ENCODE assay signal across 14 cellular contexts in genomic region chr11:126345283-126345682, GRCh38. TPM values are rescaled to one million over a fixed set of nuclear protein-coding genes. Genes with fewer than 3 reads are reported as not detected.
DNase-seq lines count a peak whose midpoint lies in the region; ATAC-seq, FAIRE-seq and TF ChIP-seq lines count a peak whose summit lies in the region.
"Had no signal": no experiment of that assay in that cellular context is flagged by ENCODE, and none has a peak within 500 bp of the region (broad histone marks: within the 10 kb centered on the region; RNA-seq: fewer than 3 reads in every experiment).

No MANE protein-coding gene starts in this region.

- TF ChIP-seq EP300 in esophagus muscularis mucosa (IDR thresholded peaks at IDR 0.05) = no peak

- H3K36me3 ChIP-seq in cardiac muscle cell (no peaks in the 10 kb centered on the region), esophagus muscularis mucosa (peaks cover 4 to 57% (median 31%) of the 10 kb centered on the region in 4 donors), neutrophil (peaks cover 23% of the 10 kb centered on the region)

- no peak for ATAC-seq in Right ventricle myocardium inferior
- no peak for ATAC-seq in GM21619 (IDR thresholded peaks at IDR 0.05; ENCODE audit: unreplicated experiment)
- ATAC-seq: HCT116 had no signal

- no peaks in the 10 kb centered on the region for H3K9me3 ChIP-seq in cardiac muscle cell (ENCODE audit: low read depth)
- H3K9me3 ChIP-seq in esophagus muscularis mucosa = no peaks in the 10 kb centered on the region
- H3K9me3 ChIP-seq in neutrophil = no peaks in the 10 kb centered on the region

- H3K4me1 ChIP-seq in cardiac muscle cell (ENCODE audit: low read depth) (peaks cover 33% of the 10 kb centered on the region), esophagus muscularis mucosa (peaks cover 49 to 58% (median 52%) of the 10 kb centered on the region in 4 donors), neutrophil (ENCODE audit: control insufficient read depth in 1 of 2, insufficient read depth in 1 of 2, low read depth in 1 of 2, low read length in 1 of 2) (peaks cover 27 to 34% of the 10 kb centered on the region in 2 experiments)

- TF ChIP-seq POLR2A in esophagus muscularis mucosa (IDR thresholded peaks at IDR 0.05; ENCODE audit: low read depth) = no peak

- no peak for FAIRE-seq in frontal cortex (lab: Jason Lieb, UNC)
- FAIRE-seq: small intestine had no signal

- 96% methylated on average over 15 of the region's 16 CpGs for WGBS in esophagus muscularis mucosa

- no peak overlapping the region for H3K4me3 ChIP-seq in cardiac muscle cell
- H3K4me3 ChIP-seq in esophagus muscularis mucosa = no peak overlapping the region
- peak overlapping the region; percentile 37 to 52 for H3K4me3 ChIP-seq in neutrophil (ENCODE audit: low read depth in 1 of 2, low read length in 1 of 2)

- intact Hi-C loops in Right ventricle myocardium inferior (cut with DNase I) (loop anchor here (5.0 kb wide), 1 partner anchor 92 kb away; no protein-coding TSS in a partner anchor), esophagus muscularis mucosa (cut with DNase I) (no loop called here)

- H3K27me3 ChIP-seq in cardiac muscle cell = no peaks in the 10 kb centered on the region
- no peaks in the 10 kb centered on the region for H3K27me3 ChIP-seq in esophagus muscularis mucosa
- H3K27me3 ChIP-seq in neutrophil = no peaks in the 10 kb centered on the region

- TF ChIP-seq CTCF in cardiac muscle cell (IDR thresholded peaks at IDR 0.05; ENCODE audit: low read depth, low read length) (no peak), esophagus muscularis mucosa (IDR thresholded peaks at IDR 0.05) (no peak), neutrophil (IDR thresholded peaks at IDR 0.05) (no peak)

- DNase-seq in cardiac muscle cell (ENCODE audit: low read depth in 1 of 2, low spot score in 1 of 2) = no peak
- DNase-seq in Right ventricle myocardium inferior (ENCODE audit: missing footprints) = no peak
- no peak for DNase-seq in esophagus muscularis mucosa (ENCODE audit: extremely low spot score)
- DNase-seq in frontal cortex (ENCODE audit: low spot score in 2 of 2) = no peak
- no peak for DNase-seq in effector CD4-positive, alpha-beta T cell
- DNase-seq in dermis blood vessel endothelial cell = no peak
- DNase-seq: NCI-H1092, NCI-H524, SHP77 treated with DMSO at 0.1 percent for 48 hours, small intestine had no signal

- H3K27ac ChIP-seq in cardiac muscle cell = peak overlapping the region; percentile 58
- H3K27ac ChIP-seq in esophagus muscularis mucosa (replicated peaks in 1 of 4) = peak overlapping the region; percentile 42 to 67 (median 60)
- H3K27ac ChIP-seq in neutrophil = peak overlapping the region; percentile 100
- H3K27ac ChIP-seq: VCaP had no signal

RNA-seq across cellular contexts. Expression of gene ST3GAL4, which starts 10.2 kb away (rescaled TPM):
- 21.4 and 25.6 TPM in 2 replicates for total RNA-seq in cardiac muscle cell
- polyA plus RNA-seq in cardiac muscle cell = 19.1 and 28.6 TPM in 2 replicates
- total RNA-seq in Right ventricle myocardium inferior = 45.1 TPM
- total RNA-seq in esophagus muscularis mucosa = 10 to 100 TPM; 40.0 to 52.4 (median 40.5) TPM
- 15.9 TPM for total RNA-seq in frontal cortex
- 15.8 and 16.1 TPM in 2 replicates for total RNA-seq in dermis blood vessel endothelial cell

RNA-seq across cellular contexts. Expression of gene DCPS, which starts 41.4 kb away (rescaled TPM):
- total RNA-seq in cardiac muscle cell (13.1 and 16.5 TPM in 2 replicates), Right ventricle myocardium inferior (10.8 TPM), esophagus muscularis mucosa (10 to 100 TPM in 3 of 4 donors, 1 to 10 TPM in 1; 8.0 to 18.4 (median 14.3) TPM), frontal cortex (2.9 TPM), dermis blood vessel endothelial cell (6.6 and 11.4 TPM in 2 replicates)
- polyA plus RNA-seq in cardiac muscle cell = 27.0 and 27.4 TPM in 2 replicates

Comparison
In these comparisons a context has a peak if more than half of its experiments do, and no peak if none do; other contexts are left out.
1. H3K4me3 ChIP-seq: peak in neutrophil (2 of 2); none in cardiac muscle cell (single experiment) and esophagus muscularis mucosa (0 of 4).
2. Peak in every context shown above with its lines, with median percentiles within 50 percentile points of each other: H3K27ac ChIP-seq.